In the genomic region with DNA sequence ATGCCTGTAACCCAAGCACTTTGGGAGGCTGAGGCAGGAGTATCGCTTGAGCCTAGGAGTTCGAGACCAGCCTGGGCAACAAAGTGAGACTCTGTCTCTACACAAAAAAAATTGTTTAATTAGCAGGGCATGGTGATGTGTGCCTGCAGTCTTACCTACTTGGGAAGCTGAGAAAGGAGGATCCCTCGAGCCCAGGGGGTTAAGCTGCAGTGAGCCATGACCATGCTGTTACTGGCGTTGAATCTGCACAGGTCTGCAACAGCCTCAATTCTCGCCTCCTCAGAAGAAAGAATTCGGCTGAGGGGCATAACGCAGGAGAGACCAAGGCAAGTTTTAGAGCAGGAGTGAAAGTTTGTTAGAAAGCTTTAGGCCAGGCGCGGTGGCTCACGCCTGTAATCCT, we compare ENCODE assay signal across 11 cellular contexts.
"Had no signal": no experiment of that assay in that cellular context is flagged by ENCODE, and none has a peak within 500 bp of the region (broad histone marks: within the 10 kb centered on the region; RNA-seq: fewer than 3 reads in every experiment).

No MANE protein-coding gene starts in this region.

- H3K27me3 ChIP-seq: adrenal gland, cardiac muscle cell, esophagus squamous epithelium, sigmoid colon had no signal

- H3K4me1 ChIP-seq: lower lobe of right lung, sigmoid colon had no signal

- H3K27ac ChIP-seq: adrenal gland, cardiac muscle cell, lower lobe of right lung, sigmoid colon had no signal

- DNase-seq: activated CD4-positive, alpha-beta T cell treated with anti-CD3 and anti-CD28 coated beads, Interleukin-2, amount 50 U/mL, for 48 hours; activated CD8-positive, alpha-beta memory T cell treated with anti-CD3 and anti-CD28 coated beads, Interleukin-2, amount 10 ng/mL, durations not matched to agents 7 days and 5 days; activated naive CD4-positive, alpha-beta T cell treated with anti-CD3 and anti-CD28 coated beads, Interleukin-2, amount 10 ng/mL, durations not matched to agents 7 days and 5 days; activated T-cell treated with anti-CD3 and anti-CD28 coated beads, Interleukin-2, amount 50 U/mL, for 24 hours; esophagus squamous epithelium; left cardiac atrium; lower lobe of right lung; sigmoid colon; SW 1271 had no signal

- H3K9me3 ChIP-seq: adrenal gland, esophagus squamous epithelium, lower lobe of right lung, sigmoid colon had no signal

- H3K4me3 ChIP-seq: adrenal gland, cardiac muscle cell, esophagus squamous epithelium, lower lobe of right lung, sigmoid colon had no signal
